ENCODE assay signal across 26 cellular contexts in the genomic region with DNA sequence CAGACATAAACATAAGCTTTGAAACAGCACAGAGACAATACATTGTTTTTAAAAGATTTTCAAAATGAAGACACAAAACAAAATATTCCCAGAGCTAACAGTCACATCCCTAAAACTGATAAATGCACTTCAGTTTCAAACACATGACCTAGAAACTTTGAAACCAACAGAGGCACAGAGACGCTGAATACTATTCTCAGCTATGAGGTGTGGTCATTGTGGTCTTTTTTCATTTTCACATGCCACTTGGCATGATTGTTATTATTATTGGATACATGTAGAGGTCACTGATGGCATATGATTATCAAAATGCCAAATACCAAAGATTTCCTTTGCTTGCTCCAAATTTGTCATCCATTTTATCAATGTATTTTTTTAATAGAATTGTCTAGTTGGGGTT.
"Had no signal": no experiment of that assay in that cellular context is flagged by ENCODE, and none has a peak within 500 bp of the region (broad histone marks: within the 10 kb centered on the region; RNA-seq: fewer than 3 reads in every experiment).

No MANE protein-coding gene starts in this region.

- H3K27me3 ChIP-seq: SJSA1 had no signal

- H3K4me3 ChIP-seq: SJSA1 had no signal

- H3K9ac ChIP-seq: SK-N-SH had no signal

- DNase-seq: activated CD4-positive, alpha-beta T cell treated with anti-CD3 and anti-CD28 coated beads for 36 hours; activated CD4-positive, alpha-beta T cell treated with anti-CD3 and anti-CD28 coated beads, Interleukin-2, amount 10 ng/mL, durations not matched to agents 7 days and 5 days; activated CD4-positive, alpha-beta T cell treated with anti-CD3 and anti-CD28 coated beads, Interleukin-2, amount 50 U/mL, for 48 hours; activated CD8-positive, alpha-beta T cell treated with anti-CD3 and anti-CD28 coated beads, Interleukin-2, amount 10 ng/mL, durations not matched to agents 7 days and 5 days; activated gamma-delta T cell treated with Interleukin-2 at 50 U/mL for 16 hours; activated naive CD4-positive, alpha-beta T cell treated with anti-CD3 and anti-CD28 coated beads for 36 hours; activated naive CD8-positive, alpha-beta T cell treated with anti-CD3 and anti-CD28 coated beads, Interleukin-2, amount 50 U/mL, for 24 hours; activated T-cell treated with anti-CD3 and anti-CD28 coated beads, Interleukin-2, amount 50 U/mL, for 24 hours; anterior cingulate cortex; NCI-H1092 treated with DMSO at 0.1 percent for 48 hours; NCI-H1417; NCI-H146; NCI-H187; NCI-H2029 treated with DMSO at 0.1 percent for 48 hours; NCI-H2107; NCI-H2171; NCI-H510A; NCI-H526; NCI-H748 treated with DMSO at 0.1 percent for 48 hours; RPMI8226; SHP77 treated with DMSO at 0.1 percent for 48 hours; SK-N-SH had no signal

- H3K9me3 ChIP-seq: SJSA1, SK-N-SH had no signal

- ATAC-seq: activated CD4-positive, alpha-beta T cell treated with anti-CD3 and anti-CD28 coated beads for 36 hours; activated CD4-positive, CD25-positive, alpha-beta regulatory T cell treated with anti-CD3 and anti-CD28 coated beads, Interleukin-2, amount 50 U/mL, for 24 hours; activated CD8-positive, alpha-beta T cell treated with anti-CD3 and anti-CD28 coated beads, Interleukin-2, amount 10 ng/mL, durations not matched to agents 7 days and 5 days; activated naive CD8-positive, alpha-beta T cell treated with anti-CD3 and anti-CD28 coated beads, Interleukin-2, amount 50 U/mL, for 24 hours; Panc1; WTC11 had no signal

- H3K36me3 ChIP-seq: SJSA1 had no signal

- H3K4me2 ChIP-seq: SK-N-SH had no signal

- H3K4me1 ChIP-seq: SJSA1 had no signal

- H3K27ac ChIP-seq: SJSA1 had no signal
